15 cellular contexts compared by ENCODE assay signal in genomic region chr15:64224508-64224907, GRCh38.
DNase-seq lines count a peak whose midpoint lies in the region; ATAC-seq, FAIRE-seq and TF ChIP-seq lines count a peak whose summit lies in the region.
"Had no signal": no experiment of that assay in that cellular context is flagged by ENCODE, and none has a peak within 500 bp of the region (broad histone marks: within the 10 kb centered on the region; RNA-seq: fewer than 3 reads in every experiment).

No MANE protein-coding gene starts in this region.

- peak; percentile 9 for DNase-seq in NCI-H748 (lab: John Stamatoyannopoulos, UW; ENCODE audit: unreplicated experiment)
- DNase-seq in NCI-H748 treated with DMSO at 0.1 percent for 48 hours (lab: John Stamatoyannopoulos, UW): no peak
- DNase-seq in T-helper 17 cell: no peak
- peak; percentile 36 to 86 for DNase-seq in cardiac muscle cell (ENCODE audit: low read depth in 1 of 2, low spot score in 1 of 2)
- no peak for DNase-seq in type B pancreatic cell (ENCODE audit: extremely low spot score, unreplicated experiment)
- no peak for DNase-seq in frontal cortex (ENCODE audit: low spot score in 2 of 2)
- no peak for DNase-seq in KBM-7
- no peak for DNase-seq in GM12891 (ENCODE audit: insufficient read length, low spot score)
- DNase-seq: activated CD8-positive, alpha-beta memory T cell treated with anti-CD3 and anti-CD28 coated beads, Interleukin-2, amount 50 U/mL, for 4 hours; effector memory CD4-positive, alpha-beta T cell; stimulated activated CD4-positive, alpha-beta T cell treated with anti-CD3 and anti-CD28 coated beads, Interleukin-4, amount 100 ng/mL, for 1 hour; trophoblast cell had no signal

- H3K9me3 Mint-ChIP-seq in type B pancreatic cell: no peaks in the 10 kb centered on the region

- in situ Hi-C loops in KBM-7 (cut with MboI; ENCODE audit: low pct_unique_long_range_greater_than_20kb, low sequenced_read_pairs): no loop called here

- H3K4me3 Mint-ChIP-seq in T-helper 17 cell: no peak overlapping the region
- peak overlapping the region; percentile 21 for H3K4me3 Mint-ChIP-seq in type B pancreatic cell

- ATAC-seq in T-helper 17 cell: no peak

- no peaks in the 10 kb centered on the region for H3K27me3 ChIP-seq in cardiac muscle cell
- H3K27me3 ChIP-seq: BLaER1 treated with 17β-estradiol and CSF1 and Interleukin-3, amounts not matched to agents 10 nM and 100 nM; SJSA1 had no signal

- H3K4me1 Mint-ChIP-seq in T-helper 17 cell: peaks cover 13% of the 10 kb centered on the region
- peaks cover 13% of the 10 kb centered on the region for H3K4me1 Mint-ChIP-seq in type B pancreatic cell (ENCODE audit: unreplicated experiment)

- TF ChIP-seq POLR2A in GM12891 (IDR thresholded peaks at IDR 0.05; ENCODE audit: low read depth, low read length): no peak

- peak overlapping the region; percentile 37 for H3K27ac Mint-ChIP-seq in T-helper 17 cell
- H3K27ac Mint-ChIP-seq in type B pancreatic cell: peak overlapping the region; percentile 29

- FAIRE-seq in frontal cortex (lab: Jason Lieb, UNC) (no peak), GM12891 (lab: Jason Lieb, UNC) (no peak)

- no peaks in the 10 kb centered on the region for H3K27me3 Mint-ChIP-seq in T-helper 17 cell
- no peaks in the 10 kb centered on the region for H3K27me3 Mint-ChIP-seq in type B pancreatic cell

- H3K4me1 ChIP-seq in cardiac muscle cell (ENCODE audit: low read depth): peaks cover 17% of the 10 kb centered on the region
- H3K4me1 ChIP-seq: SJSA1 had no signal

- H3K36me3 ChIP-seq in cardiac muscle cell: no peaks in the 10 kb centered on the region

- no peak overlapping the region for H3K27ac ChIP-seq in cardiac muscle cell
- H3K27ac ChIP-seq: BLaER1 treated with 17β-estradiol and CSF1 and Interleukin-3, amounts not matched to agents 10 nM and 100 nM; KMS-11; SJSA1 had no signal

- H3K4me3 ChIP-seq in cardiac muscle cell: no peak overlapping the region
- H3K4me3 ChIP-seq: BLaER1 treated with 17β-estradiol and CSF1 and Interleukin-3, amounts not matched to agents 10 nM and 100 nM; SJSA1 had no signal

- H3K9me3 ChIP-seq in T-helper 17 cell (ENCODE audit: control insufficient read depth, low read length, poor library complexity, severe bottlenecking) (no peaks in the 10 kb centered on the region), cardiac muscle cell (ENCODE audit: low read depth) (no peaks in the 10 kb centered on the region)
- H3K9me3 ChIP-seq: SJSA1 had no signal

- H3K36me3 Mint-ChIP-seq in T-helper 17 cell (ENCODE audit: low read depth): peaks cover 3% of the 10 kb centered on the region
- peaks cover 10% of the 10 kb centered on the region for H3K36me3 Mint-ChIP-seq in type B pancreatic cell

- TF ChIP-seq CTCF in cardiac muscle cell (IDR thresholded peaks at IDR 0.05; ENCODE audit: low read depth, low read length): no peak
- no peak for TF ChIP-seq CTCF in type B pancreatic cell (conservative IDR thresholded peaks at IDR 0.05)

TF ChIP-seq in GM12891, 5 proteins besides CTCF, POLR2A, EP300 and RAD21:
- no peak for TF ChIP-seq SPI1 (IDR thresholded peaks at IDR 0.05; ENCODE audit: low read depth, low read length)
- no peak for TF ChIP-seq TAF1 (IDR thresholded peaks at IDR 0.05; ENCODE audit: low read depth, low read length)
- TF ChIP-seq POU2F2 (IDR thresholded peaks at IDR 0.05; ENCODE audit: low read depth, low read length): no peak
- TF ChIP-seq PAX5 (IDR thresholded peaks at IDR 0.05; ENCODE audit: insufficient read depth, low read length, severe bottlenecking): no peak
- TF ChIP-seq POLR2AphosphoS5 (IDR thresholded peaks at IDR 0.05; ENCODE audit: low read depth, low read length): no peak

Comparison
In these comparisons a context has a peak if more than half of its experiments do, and no peak if none do; other contexts are left out.
1. DNase-seq: peak in NCI-H748 (single experiment) and cardiac muscle cell (2 of 2); none in NCI-H748 treated with DMSO at 0.1 percent for 48 hours (single experiment), T-helper 17 cell (0 of 3), type B pancreatic cell (single experiment), frontal cortex (0 of 2), KBM-7 (single experiment) and GM12891 (single experiment).